ENCODE assay signal across 1 cellular context in the genomic region with DNA sequence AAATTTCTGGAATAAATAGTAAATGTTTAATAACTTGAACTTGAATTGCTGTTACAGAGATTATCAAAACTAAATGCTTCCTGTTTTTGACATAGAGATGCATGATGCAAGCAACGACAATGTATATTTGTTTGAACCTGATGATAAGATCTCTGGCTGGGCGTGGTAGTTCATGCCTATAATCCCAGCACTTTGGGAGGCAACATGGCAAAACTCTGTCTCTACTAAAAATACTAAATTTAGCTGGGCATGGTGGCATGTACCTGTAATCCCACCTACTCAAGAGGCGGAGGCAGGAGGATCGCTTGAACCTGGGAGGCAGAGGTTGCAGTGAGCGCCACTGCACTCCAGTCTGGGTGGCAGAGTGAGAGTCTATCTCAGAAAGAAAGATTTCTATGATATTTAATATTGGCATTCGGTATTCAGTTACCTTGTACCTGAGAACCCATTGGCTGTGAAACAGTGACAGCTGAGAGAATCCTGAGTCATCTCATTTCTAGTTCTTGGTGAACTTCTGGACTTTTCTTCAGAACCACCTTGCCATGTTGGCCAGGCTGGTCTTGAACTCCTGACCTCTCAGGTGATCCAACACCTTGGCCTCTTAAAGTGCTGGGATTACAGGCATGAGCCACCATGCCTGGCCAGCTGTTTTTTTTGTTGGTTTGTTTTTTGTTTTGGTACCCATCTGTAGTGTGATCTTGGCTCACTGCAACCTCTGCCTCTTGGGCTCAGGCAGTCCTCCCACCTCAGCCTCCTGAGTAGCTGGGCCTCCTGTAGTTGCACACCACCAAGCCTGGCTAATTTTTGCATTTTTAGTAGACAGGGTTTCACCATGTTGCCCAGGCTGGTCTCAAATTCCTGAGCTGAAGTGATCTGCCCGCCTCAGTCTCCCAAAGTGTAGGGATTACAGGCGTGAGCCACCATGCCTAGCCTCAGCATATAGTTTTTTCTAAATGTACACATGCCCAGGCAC.
TF ChIP-seq lines count a peak whose summit lies in the region.

No MANE protein-coding gene starts in this region.

TF ChIP-seq in GM12878, 131 proteins besides CTCF, POLR2A, EP300 and RAD21:
- TF ChIP-seq CHD2 (IDR thresholded peaks at IDR 0.05; ENCODE audit: borderline replicate concordance, low read depth, low read length), result no peak
- peak; percentile 79 for TF ChIP-seq POLR2AphosphoS5 (IDR thresholded peaks at IDR 0.05; ENCODE audit: low read length)
